Comparison of ENCODE assay signal across 25 cellular contexts in genomic region chr3:149402481-149402880, GRCh38. TPM values are rescaled to one million over a fixed set of nuclear protein-coding genes. Genes with fewer than 3 reads are reported as not detected.
DNase-seq lines count a peak whose midpoint lies in the region; ATAC-seq, FAIRE-seq and TF ChIP-seq lines count a peak whose summit lies in the region.
"Had no signal": no experiment of that assay in that cellular context is flagged by ENCODE, and none has a peak within 500 bp of the region (broad histone marks: within the 10 kb centered on the region; RNA-seq: fewer than 3 reads in every experiment).

No MANE protein-coding gene starts in this region.

- H3K79me2 ChIP-seq in HepG2 (ENCODE audit: insufficient read depth, low read length): no peaks in the 10 kb centered on the region

- H3K4me1 Mint-ChIP-seq in Calu3 (ENCODE audit: low read depth, unreplicated experiment): peaks cover 84% of the 10 kb centered on the region
- H3K4me1 Mint-ChIP-seq: naive B cell; stimulated activated naive CD8-positive, alpha-beta T cell treated with anti-CD3 and anti-CD28 coated beads, Interleukin-15, amount 100 ng/mL, for 72 hours had no signal

- in situ Hi-C loops in HepG2 (cut with HindIII; ENCODE audit: extremely low pct_ligation_motif_present, low pct_unique_long_range_greater_than_20kb): no loop called here

- TF ChIP-seq CTCF in Calu3 (IDR thresholded peaks at IDR 0.05; ENCODE audit: unreplicated experiment) (no peak), VCaP (conservative IDR thresholded peaks at IDR 0.05) (no peak), HepG2 (CRISPR knock-in tag; IDR thresholded peaks at IDR 0.05) (no peak), thoracic aorta (IDR thresholded peaks at IDR 0.05) (no peak)

- H3K27ac Mint-ChIP-seq in Calu3 (ENCODE audit: unreplicated experiment): peak overlapping the region; percentile 91
- H3K27ac Mint-ChIP-seq: activated T-cell treated with anti-CD3 and anti-CD28 coated beads, Interleukin-2, amount 50 U/mL, for 24 hours; naive B cell had no signal

- no peaks in the 10 kb centered on the region for H3K36me3 ChIP-seq in HepG2 (replicated peaks in 1 of 2; ENCODE audit: control insufficient read depth in 1 of 2, insufficient read depth in 2 of 2, low read length in 2 of 2)
- no peaks in the 10 kb centered on the region for H3K36me3 ChIP-seq in thoracic aorta
- H3K36me3 ChIP-seq in effector memory CD4-positive, alpha-beta T cell (ENCODE audit: control insufficient read depth, insufficient read depth, low read length): no peaks in the 10 kb centered on the region
- H3K36me3 ChIP-seq: adrenal gland, transverse colon, WERI-Rb-1 had no signal

- H3K4me3 Mint-ChIP-seq in Calu3 (ENCODE audit: low read depth, unreplicated experiment): peak overlapping the region; percentile 20
- H3K4me3 Mint-ChIP-seq: activated T-cell treated with anti-CD3 and anti-CD28 coated beads, Interleukin-2, amount 50 U/mL, for 24 hours; naive B cell; stimulated activated naive CD8-positive, alpha-beta T cell treated with anti-CD3 and anti-CD28 coated beads, Interleukin-15, amount 100 ng/mL, for 72 hours had no signal

- intact Hi-C loops in Calu3 (cut with micrococcal nuclease; ENCODE audit: unreplicated experiment) (no loop called here), HepG2 (cut with micrococcal nuclease; ENCODE audit: unreplicated experiment) (no loop called here)

- H2AFZ ChIP-seq in HepG2 (ENCODE audit: low read length): no peak overlapping the region

- no peak for TF ChIP-seq EP300 in HepG2 (IDR thresholded peaks at IDR 0.05; ENCODE audit: low read depth in 2 of 2, low read length in 2 of 2)
- no peak for TF ChIP-seq EP300 in HepG2 (CRISPR knock-in tag; IDR thresholded peaks at IDR 0.05; ENCODE audit: borderline replicate concordance)

- CTCF ChIA-PET in Calu3 (lab: Charles Lee) (interaction anchor here (0.8 to 3.5 kb wide), 14 partner anchors 9 to 102 kb away, joined by 3 to 44 read pairs (median 6); partner anchors contain the start of genes TM4SF1 and TM4SF4), HepG2 (lab: Yijun Ruan, JAX; ENCODE audit: low intra/inter-chr PET ratio, low total read pairs) (no interaction called here)

- no peaks in the 10 kb centered on the region for H3K9me3 ChIP-seq in HepG2 (ENCODE audit: low read length)
- no peaks in the 10 kb centered on the region for H3K9me3 ChIP-seq in thoracic aorta
- H3K9me3 ChIP-seq in effector memory CD4-positive, alpha-beta T cell (ENCODE audit: control insufficient read depth, low read length): no peaks in the 10 kb centered on the region
- H3K9me3 ChIP-seq: adrenal gland, transverse colon had no signal

- peaks cover 4% of the 10 kb centered on the region for H3K9me3 Mint-ChIP-seq in Calu3 (ENCODE audit: low read depth, unreplicated experiment)
- H3K9me3 Mint-ChIP-seq: activated T-cell treated with anti-CD3 and anti-CD28 coated beads, Interleukin-2, amount 50 U/mL, for 24 hours; stimulated activated naive CD8-positive, alpha-beta T cell treated with anti-CD3 and anti-CD28 coated beads, Interleukin-15, amount 100 ng/mL, for 72 hours had no signal

- no peak overlapping the region; a peak in 1 of 6 replicates for H3K4me3 ChIP-seq in HepG2 (replicated peaks in 1 of 3; ENCODE audit: insufficient read depth in 1 of 3, low read depth in 2 of 3, low read length in 3 of 3)
- H3K4me3 ChIP-seq in thoracic aorta: no peak overlapping the region
- no peak overlapping the region for H3K4me3 ChIP-seq in effector memory CD4-positive, alpha-beta T cell (ENCODE audit: insufficient read depth, low read depth, low read length, poor library complexity, severe bottlenecking)
- H3K4me3 ChIP-seq: adrenal gland, skin epidermis, transverse colon had no signal

- POLR2A ChIA-PET in HepG2 (lab: Yijun Ruan, JAX): interaction anchor here (0.8 to 3.1 kb wide), 12 partner anchors 8 to 411 kb away, joined by 3 to 73 read pairs (median 4); partner anchors contain the start of genes GYG1 and TM4SF1

- no peak for FAIRE-seq in HepG2 (lab: Jason Lieb, UNC)
- FAIRE-seq: HTR-8/SVneo had no signal

- H3K4me1 ChIP-seq in HepG2 (ENCODE audit: insufficient read depth, low read length): peaks cover 78% of the 10 kb centered on the region
- H3K4me1 ChIP-seq in thoracic aorta (ENCODE audit: control insufficient read depth in 1 of 2, low read depth in 2 of 2): peaks cover 0 to 16% of the 10 kb centered on the region in 2 donors
- no peaks in the 10 kb centered on the region for H3K4me1 ChIP-seq in effector memory CD4-positive, alpha-beta T cell (ENCODE audit: control insufficient read depth, insufficient read depth, low read length, poor library complexity, severe bottlenecking)
- H3K4me1 ChIP-seq: adrenal gland, foreskin keratinocyte had no signal

- H3K9ac ChIP-seq in HepG2 (ENCODE audit: insufficient read depth, low read depth, low read length): peak overlapping the region; percentile 72

- no peak for TF ChIP-seq POLR2A in HepG2 (IDR thresholded peaks at IDR 0.05; ENCODE audit: insufficient read depth in 1 of 2, low read depth in 2 of 2, low read length in 2 of 2)

- H3K36me3 Mint-ChIP-seq in Calu3 (ENCODE audit: insufficient read depth, unreplicated experiment): peaks cover 26% of the 10 kb centered on the region
- H3K36me3 Mint-ChIP-seq: naive B cell had no signal

- ATAC-seq in HepG2: no peak
- no peak for ATAC-seq in thoracic aorta (ENCODE audit: insufficient number of reproducible peaks, low FRiP score, low read depth)
- ATAC-seq: esophagus mucosa; foreskin keratinocyte; stimulated activated naive CD8-positive, alpha-beta T cell treated with anti-CD3 and anti-CD28 coated beads, Interleukin-15, amount 100 ng/mL, for 72 hours had no signal

- H3K27ac ChIP-seq in VCaP (peak overlapping the region; percentile 98), HepG2 (ENCODE audit: extremely low read length, insufficient read depth, low read length) (peak overlapping the region; percentile 94), thoracic aorta (peak overlapping the region; percentile 79 to 82)
- H3K27ac ChIP-seq in effector memory CD4-positive, alpha-beta T cell (ENCODE audit: insufficient read depth, low read length, poor library complexity, severe bottlenecking): no peak overlapping the region
- H3K27ac ChIP-seq: adrenal gland, foreskin keratinocyte, transverse colon, WERI-Rb-1 had no signal

- no peaks in the 10 kb centered on the region for H3K27me3 Mint-ChIP-seq in Calu3 (ENCODE audit: unreplicated experiment)

- TF ChIP-seq RAD21 in HepG2 (CRISPR knock-in tag; IDR thresholded peaks at IDR 0.05): no peak

- BruUV-seq in Calu3 (replicated peaks; lab: Mats Ljungman, UMichigan) (no TSS peak), HepG2 (replicated peaks; lab: Mats Ljungman, UMichigan) (no TSS peak)

- no peak for DNase-seq in Calu3
- DNase-seq in HepG2 (ENCODE audit: low spot score): no peak
- no peak for DNase-seq in thoracic aorta (ENCODE audit: low spot score)
- no peak for DNase-seq in activated effector memory CD4-positive, alpha-beta T cell treated with anti-CD3 and anti-CD28 coated beads, Interleukin-2, amount 50 U/mL, for 16 hours
- DNase-seq in iPS-NIHi11 (ENCODE audit: low spot score): no peak
- no peak for DNase-seq in effector memory CD4-positive, alpha-beta T cell
- DNase-seq: activated CD4-positive, alpha-beta T cell treated with anti-CD3 and anti-CD28 coated beads for 48 hours; activated naive CD4-positive, alpha-beta T cell; activated T-cell treated with anti-CD3 and anti-CD28 coated beads, Interleukin-2, amount 50 U/mL, for 24 hours; adrenal gland; C1 segment of cervical spinal cord; effector CD4-positive, alpha-beta T cell; foreskin keratinocyte; KG1; MM.1S; naive B cell; NCI-H1436; stimulated activated naive CD8-positive, alpha-beta T cell treated with anti-CD3 and anti-CD28 coated beads, Interleukin-15, amount 100 ng/mL, for 72 hours; transverse colon; WERI-Rb-1 had no signal

- H3K4me2 ChIP-seq in HepG2 (ENCODE audit: low read depth, low read length): peak overlapping the region; percentile 71

- H3K27me3 ChIP-seq in HepG2 (ENCODE audit: control insufficient read depth in 1 of 2, insufficient read depth in 2 of 2, low read length in 2 of 2): no peaks in the 10 kb centered on the region
- H3K27me3 ChIP-seq in thoracic aorta (replicated peaks; ENCODE audit: insufficient read depth): no peaks in the 10 kb centered on the region
- no peaks in the 10 kb centered on the region for H3K27me3 ChIP-seq in effector memory CD4-positive, alpha-beta T cell (replicated peaks; ENCODE audit: control insufficient read depth, insufficient read depth, low read length, poor library complexity, severe bottlenecking)
- H3K27me3 ChIP-seq: adrenal gland, foreskin keratinocyte, transverse colon had no signal

- no peaks in the 10 kb centered on the region for H4K20me1 ChIP-seq in HepG2 (ENCODE audit: insufficient read depth, low read length)

- 86% methylated on average over 3 of the region's 3 CpGs for WGBS in HepG2 (ENCODE audit: low lambda C conversion rate)

TF ChIP-seq in HepG2, 621 proteins besides CTCF, POLR2A, EP300 and RAD21:
- no peak for TF ChIP-seq ZMYM4 (CRISPR knock-in tag; IDR thresholded peaks at IDR 0.05)
- TF ChIP-seq NR2F1 (CRISPR knock-in tag; IDR thresholded peaks at IDR 0.05): 0 out of 4 replicates have a peak, but pooled peaks of 1 of the 2 experiments have one; percentile 14
- TF ChIP-seq ESRRA (CRISPR knock-in tag; IDR thresholded peaks at IDR 0.05; ENCODE audit: low read depth): no peak

RNA-seq across cellular contexts. Expression of gene TM4SF1, which starts 25.0 kb away (rescaled TPM):
- total RNA-seq in Calu3 (2022) (919 and 981 TPM in 2 replicates), HepG2 (2016; rRNA removed; fragmentation: Illumina TruSeq; extraction: Trizol) (226 and 431 TPM in 2 replicates), thoracic aorta (100 to 1,000 TPM; 227 to 342 TPM)
- total RNA-seq in HepG2 (2016; cell fraction: cytosol; rRNA removed; fragmentation: Illumina TruSeq; extraction: Trizol; ENCODE audit: low read depth): 208 and 219 TPM in 2 replicates
- 231 and 434 TPM in 2 replicates for total RNA-seq in HepG2 (2016; cell fraction: insoluble cytoplasmic fraction; rRNA removed; fragmentation: Illumina TruSeq; extraction: Trizol)
- 245 and 253 TPM in 2 replicates for total RNA-seq in HepG2 (2016; cell fraction: membrane; rRNA removed; fragmentation: Illumina TruSeq; extraction: Trizol)
- 420 and 443 TPM in 2 replicates for total RNA-seq in HepG2 (2016; cell fraction: nucleus; rRNA removed; fragmentation: Illumina TruSeq; extraction: Trizol)
- polyA plus RNA-seq in HepG2 (2011; rRNA removed): 1,198 and 1,359 TPM in 2 replicates
- polyA plus RNA-seq in HepG2 (2011; cell fraction: cytosol; rRNA removed): 1,424 and 1,669 TPM in 2 replicates
- 327 and 438 TPM in 2 replicates for polyA plus RNA-seq in HepG2 (2011; cell fraction: nucleus; rRNA removed)
- 451 and 486 TPM in 2 replicates for polyA plus RNA-seq in HepG2 (2012)
- polyA plus RNA-seq in HepG2 (2016; cell fraction: cytosol; fragmentation: Illumina TruSeq; extraction: Trizol; ENCODE audit: low read depth): 115 and 136 TPM in 2 replicates
- polyA plus RNA-seq in HepG2 (2016; cell fraction: insoluble cytoplasmic fraction; fragmentation: Illumina TruSeq; extraction: Trizol; ENCODE audit: low read depth): 218 and 233 TPM in 2 replicates
- 148 and 158 TPM in 2 replicates for polyA plus RNA-seq in HepG2 (2016; cell fraction: membrane; fragmentation: Illumina TruSeq; extraction: Trizol; ENCODE audit: low read depth)
- 564 and 601 TPM in 2 replicates for polyA plus RNA-seq in HepG2 (2016; cell fraction: nucleus; fragmentation: Illumina TruSeq; extraction: Trizol; ENCODE audit: insufficient read depth, low read depth)
- polyA minus RNA-seq in HepG2 (2011; rRNA and poly(A)+ RNA removed; ENCODE audit: low replicate concordance): 1,057 and 2,299 TPM in 2 replicates
- polyA minus RNA-seq in HepG2 (2011; cell fraction: cytosol; rRNA and poly(A)+ RNA removed): 560 and 611 TPM in 2 replicates
- 379 and 448 TPM in 2 replicates for polyA minus RNA-seq in HepG2 (2011; cell fraction: nucleus; rRNA and poly(A)+ RNA removed)
- total RNA-seq: T-helper 2 cell treated with Interferon-gamma antibody and Interleukin-4, amounts not matched to agents 100 ng/mL and 5 ng/mL, for 36 hours had no signal
